In the genomic region with DNA sequence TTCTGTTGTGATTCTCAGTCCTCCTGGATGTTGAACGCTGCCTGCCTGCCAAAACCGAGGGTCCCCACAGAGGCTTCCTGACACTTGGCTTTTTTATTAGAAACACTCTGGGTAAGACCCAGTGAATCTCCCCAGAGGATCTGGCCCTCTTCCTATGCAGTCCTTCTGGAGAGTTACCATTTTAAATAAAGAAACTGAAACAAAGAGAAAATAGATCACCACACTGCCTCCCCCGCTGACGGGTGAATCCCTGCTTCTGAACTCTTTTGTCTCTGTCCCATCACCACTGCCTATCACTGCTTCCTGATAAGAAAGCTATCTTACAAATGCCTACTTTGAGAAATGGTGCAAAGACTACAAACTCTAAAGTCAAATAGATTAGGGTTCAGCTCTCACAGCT, we compare ENCODE assay signal across 14 cellular contexts.
A peak's percentile ranks its signal among the peaks of the same experiment; 100 is the strongest.
DNase-seq lines count a peak whose midpoint lies in the region; ATAC-seq and TF ChIP-seq lines count a peak whose summit lies in the region.
"Had no signal": no experiment of that assay in that cellular context is flagged by ENCODE, and none has a peak within 500 bp of the region (broad histone marks: within the 10 kb centered on the region; RNA-seq: fewer than 3 reads in every experiment).

No MANE protein-coding gene starts in this region.

- H3K9me3 ChIP-seq in A673 (ENCODE audit: low read depth, low read length, poor library complexity, severe bottlenecking) (no peaks in the 10 kb centered on the region), heart left ventricle (peaks cover 0 to 13% (median 0%) of the 10 kb centered on the region in 12 donors)

- POLR2A ChIA-PET in A673 (lab: Charles Lee; ENCODE audit: low non-redundant PET): no interaction called here

- no peak for TF ChIP-seq POLR2A in heart left ventricle (IDR thresholded peaks at IDR 0.05)

- peaks cover 22% of the 10 kb centered on the region for H3K4me1 ChIP-seq in A673 (ENCODE audit: insufficient read depth, low read length, poor library complexity, severe bottlenecking)
- peaks cover 0 to 5% (median 0%) of the 10 kb centered on the region in 12 donors for H3K4me1 ChIP-seq in heart left ventricle

- ATAC-seq in GM18517 (IDR thresholded peaks at IDR 0.05; ENCODE audit: unreplicated experiment) (peak; percentile 75), GM21786 (IDR thresholded peaks at IDR 0.05; ENCODE audit: unreplicated experiment) (peak; percentile 77), HG03432 (IDR thresholded peaks at IDR 0.05; ENCODE audit: unreplicated experiment) (peak; percentile 80), heart left ventricle (no peak), SK-N-SH treated with all-trans-retinoic acid at 6 μM for 48 hours (no peak)
- ATAC-seq: naive thymus-derived CD4-positive, alpha-beta T cell had no signal

- no TSS peak for BruUV-seq in A673 (replicated peaks; lab: Mats Ljungman, UMichigan)

- CTCF ChIA-PET in A673 (lab: Charles Lee): no interaction called here

- H3K36me3 ChIP-seq in A673 (ENCODE audit: insufficient read depth, low read length, poor library complexity, severe bottlenecking) (no peaks in the 10 kb centered on the region), heart left ventricle (no peaks in the 10 kb centered on the region)

- H3K27me3 ChIP-seq in A673 (replicated peaks; ENCODE audit: insufficient read depth, low read depth, low read length, poor library complexity): peaks cover 3% of the 10 kb centered on the region
- H3K27me3 ChIP-seq in heart left ventricle: no peaks in the 10 kb centered on the region

- no peak overlapping the region for H3K27ac ChIP-seq in A673 (ENCODE audit: low read depth, low read length, poor library complexity, severe bottlenecking)
- H3K27ac ChIP-seq in heart left ventricle: no peak overlapping the region
- H3K27ac ChIP-seq: VCaP had no signal

- intact Hi-C loops in A673 (cut with micrococcal nuclease; ENCODE audit: unreplicated experiment) (no loop called here), heart left ventricle (cut with DNase I) (no loop called here)

- WGBS in heart left ventricle, 4 donors: 36 to 52% (median 41%) methylated on average over 4 of the region's 4 CpGs

- no peak for TF ChIP-seq CTCF in A673 (conservative IDR thresholded peaks at IDR 0.05; ENCODE audit: low read depth, low read length)
- TF ChIP-seq CTCF in heart left ventricle (IDR thresholded peaks at IDR 0.05): no peak

- DNase-seq in medulla oblongata (ENCODE audit: extremely low spot score) (peak; percentile 4), A673 (ENCODE audit: low spot score) (no peak), heart left ventricle (no peak), DMS53 treated with DMSO at 0.1 percent for 48 hours (lab: John Stamatoyannopoulos, UW; ENCODE audit: unreplicated experiment) (no peak)
- DNase-seq: CD4-positive, CD25-positive, alpha-beta regulatory T cell; dermis blood vessel endothelial cell; hippocampal formation; naive thymus-derived CD4-positive, alpha-beta T cell; NCI-H510A had no signal

- H3K4me3 ChIP-seq in A673 (ENCODE audit: low read depth, low read length, poor library complexity, severe bottlenecking): no peak overlapping the region
- no peak overlapping the region for H3K4me3 ChIP-seq in heart left ventricle

TF ChIP-seq in SK-N-SH treated with all-trans-retinoic acid at 6 μM for 48 hours, 23 proteins besides CTCF, POLR2A, EP300 and RAD21:
- no peak for TF ChIP-seq ESRRG (CRISPR knock-in tag; IDR thresholded peaks at IDR 0.05)
- no peak for TF ChIP-seq TOX (CRISPR knock-in tag; IDR thresholded peaks at IDR 0.05; ENCODE audit: borderline replicate concordance)

Comparison
In these comparisons a context has a peak if more than half of its experiments do, and no peak if none do; other contexts are left out.
1. ATAC-seq: peak in GM18517 (single experiment), GM21786 (single experiment) and HG03432 (single experiment); none in heart left ventricle (0 of 4) and SK-N-SH treated with all-trans-retinoic acid at 6 μM for 48 hours (single experiment).